ENCODE assay signal across 25 cellular contexts in the genomic region with DNA sequence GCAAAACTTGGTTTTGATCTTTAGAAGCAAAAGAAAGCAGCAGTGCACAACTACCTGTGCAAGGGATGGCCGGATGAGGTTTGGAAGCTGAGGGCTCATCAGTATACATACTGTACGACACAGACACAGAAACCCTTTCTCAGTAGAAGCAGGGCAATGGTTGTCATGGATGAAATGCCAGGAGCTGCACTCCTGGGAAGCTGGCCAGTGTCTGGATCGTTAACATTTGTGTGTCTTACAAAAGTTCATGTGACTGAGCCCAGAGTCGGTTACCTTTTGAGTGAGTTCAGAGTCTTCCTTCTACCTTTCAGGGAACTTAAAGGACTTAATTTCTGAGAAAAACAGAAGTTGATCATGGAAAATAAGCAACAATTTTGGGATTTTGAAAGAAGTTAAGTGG.
A peak's percentile ranks its signal among the peaks of the same experiment; 100 is the strongest.
DNase-seq lines count a peak whose midpoint lies in the region; ATAC-seq, FAIRE-seq and TF ChIP-seq lines count a peak whose summit lies in the region.
"Had no signal": no experiment of that assay in that cellular context is flagged by ENCODE, and none has a peak within 500 bp of the region (broad histone marks: within the 10 kb centered on the region; RNA-seq: fewer than 3 reads in every experiment).

No MANE protein-coding gene starts in this region.

- H3K27me3 ChIP-seq in SK-N-SH (ENCODE audit: insufficient read depth) (no peaks in the 10 kb centered on the region), GM12878 (replicated peaks in 1 of 2; ENCODE audit: control insufficient read depth in 2 of 2, insufficient read depth in 2 of 2, low read length in 1 of 2) (no peaks in the 10 kb centered on the region), right lobe of liver (no peaks in the 10 kb centered on the region), subcutaneous abdominal adipose tissue (ENCODE audit: control insufficient read depth in 5 of 5, insufficient read depth in 4 of 5, low read length in 5 of 5) (no peaks in the 10 kb centered on the region), MM.1S (replicated peaks; ENCODE audit: insufficient read depth, low read length) (no peaks in the 10 kb centered on the region)
- H3K27me3 ChIP-seq: BLaER1, ovary, stomach had no signal

- H3K9me2 ChIP-seq in SK-N-SH = no peaks in the 10 kb centered on the region
- H3K9me2 ChIP-seq in MM.1S (replicated peaks; ENCODE audit: insufficient read depth, low read length) = no peaks in the 10 kb centered on the region

- H3F3A ChIP-seq in SK-N-SH (replicated peaks; ENCODE audit: insufficient read depth) = peaks cover 7% of the 10 kb centered on the region
- no peaks in the 10 kb centered on the region for H3F3A ChIP-seq in MM.1S (ENCODE audit: insufficient read depth, low read length)

- TF ChIP-seq POLR2A in GM12878 (IDR thresholded peaks at IDR 0.05; ENCODE audit: low read depth, low read length) = no peak
- no peak for TF ChIP-seq POLR2A in right lobe of liver (IDR thresholded peaks at IDR 0.05)

- no peaks in the 10 kb centered on the region for H4K20me1 ChIP-seq in SK-N-SH (ENCODE audit: insufficient read depth)
- H4K20me1 ChIP-seq in GM12878 (ENCODE audit: control insufficient read depth, insufficient read depth) = no peaks in the 10 kb centered on the region
- no peaks in the 10 kb centered on the region for H4K20me1 ChIP-seq in MM.1S (ENCODE audit: insufficient read depth, low read length)
- H4K20me1 ChIP-seq: BLaER1 had no signal

- RAD21 ChIA-PET in GM12878 (lab: Charles Lee; ENCODE audit: unreplicated experiment) = interaction anchor here (1.4 kb wide), 1 partner anchor 297 kb away, joined by 3 read pairs; no protein-coding TSS in a partner anchor

- no peak overlapping the region for H3K4me3 ChIP-seq in SK-N-SH (ENCODE audit: low read depth in 2 of 2, low read length in 1 of 2)
- no peak overlapping the region for H3K4me3 ChIP-seq in GM12878
- H3K4me3 ChIP-seq in right lobe of liver = no peak overlapping the region
- H3K4me3 ChIP-seq in subcutaneous abdominal adipose tissue (ENCODE audit: low read depth in 1 of 5, low read length in 5 of 5) = no peak overlapping the region
- no peak overlapping the region for H3K4me3 ChIP-seq in MM.1S (ENCODE audit: low read length)
- H3K4me3 ChIP-seq: BLaER1, HAP-1, lower lobe of right lung, ovary, stomach had no signal

- H3K4me2 ChIP-seq in SK-N-SH (no peak overlapping the region), GM12878 (ENCODE audit: control insufficient read depth, insufficient read depth) (no peak overlapping the region), MM.1S (ENCODE audit: low read depth, low read length) (no peak overlapping the region)
- H3K4me2 ChIP-seq: BLaER1 had no signal

- CTCF ChIA-PET in SK-N-SH (lab: Yijun Ruan, JAX) = interaction anchor here (1.1 to 3.0 kb wide), 3 partner anchors 8 to 231 kb away, joined by 3 to 22 read pairs (median 6); partner anchors contain the start of gene APBB2
- CTCF ChIA-PET in GM12878 (lab: Yijun Ruan, JAX) = interaction anchor here (0.9 to 17.4 kb wide), 4 partner anchors 8 to 232 kb away, joined by 3 to 567 read pairs (median 12); partner anchors contain the start of gene APBB2

- WGBS in SK-N-SH (ENCODE audit: low lambda C conversion rate) = 78% methylated on average over 4 of the region's 4 CpGs
- 97% methylated on average over 4 of the region's 4 CpGs for WGBS in GM12878 (ENCODE audit: insufficient coverage, insufficient replicate concordance, low lambda C conversion rate, missing lambda C conversion rate)
- WGBS in right lobe of liver (ENCODE audit: insufficient coverage, low coverage, low lambda C conversion rate, missing lambda C conversion rate) = 24% methylated on average over 4 of the region's 4 CpGs

- H3K36me3 ChIP-seq in SK-N-SH (replicated peaks in 1 of 2; ENCODE audit: control insufficient read depth in 1 of 2, insufficient read depth in 2 of 2, low read length in 1 of 2) = peaks cover 0 to 26% of the 10 kb centered on the region in 2 experiments
- no peaks in the 10 kb centered on the region for H3K36me3 ChIP-seq in GM12878 (ENCODE audit: control insufficient read depth in 2 of 2, insufficient read depth in 2 of 2, low read length in 1 of 2)
- H3K36me3 ChIP-seq in right lobe of liver = no peaks in the 10 kb centered on the region
- H3K36me3 ChIP-seq in subcutaneous abdominal adipose tissue (ENCODE audit: control insufficient read depth in 5 of 5, insufficient read depth in 5 of 5, low read length in 5 of 5) = no peaks in the 10 kb centered on the region
- H3K36me3 ChIP-seq in MM.1S (replicated peaks; ENCODE audit: insufficient read depth, low read length) = no peaks in the 10 kb centered on the region
- H3K36me3 ChIP-seq: HAP-1, lower lobe of right lung, ovary, stomach had no signal

- no peaks in the 10 kb centered on the region for H3K9me3 ChIP-seq in SK-N-SH
- H3K9me3 ChIP-seq in GM12878 (replicated peaks; ENCODE audit: control insufficient read depth, insufficient read depth, low read length) = no peaks in the 10 kb centered on the region
- H3K9me3 ChIP-seq in right lobe of liver = no peaks in the 10 kb centered on the region
- peaks cover 0 to 3% (median 0%) of the 10 kb centered on the region in 5 donors for H3K9me3 ChIP-seq in subcutaneous abdominal adipose tissue (ENCODE audit: control insufficient read depth in 5 of 5, low read length in 5 of 5)
- no peaks in the 10 kb centered on the region for H3K9me3 ChIP-seq in MM.1S (replicated peaks; ENCODE audit: insufficient read depth, low read length)
- H3K9me3 ChIP-seq: HAP-1, lower lobe of right lung, ovary, stomach had no signal

- peak; percentile 50 for ATAC-seq in SK-N-SH treated with all-trans-retinoic acid at 6 μM for 48 hours
- no peak for ATAC-seq in GM12878
- ATAC-seq in right lobe of liver = peak; percentile 87 to 95 (median 91)
- ATAC-seq: lower lobe of right lung, T-cell had no signal

- FAIRE-seq in GM12878 (lab: Jason Lieb, UNC) = peak; percentile 77
- FAIRE-seq: A204.1, G401.6, GM12891, small intestine had no signal

- H2AFZ ChIP-seq in SK-N-SH (ENCODE audit: low read depth) = no peak overlapping the region
- H2AFZ ChIP-seq in GM12878 (ENCODE audit: control insufficient read depth, low read depth, low read length) = no peak overlapping the region
- H2AFZ ChIP-seq in MM.1S (ENCODE audit: low read length) = no peak overlapping the region

- TF ChIP-seq CTCF in SK-N-SH (IDR thresholded peaks at IDR 0.05) = no peak
- TF ChIP-seq CTCF in GM12878 (IDR thresholded peaks at IDR 0.05 in 2 of 3, conservative IDR thresholded peaks at IDR 0.05 in 1 of 3; ENCODE audit: control insufficient read depth in 2 of 3, extremely low read depth in 1 of 3, insufficient read depth in 1 of 3, low read depth in 3 of 3, low read length in 3 of 3) = no peak
- no peak for TF ChIP-seq CTCF in right lobe of liver (IDR thresholded peaks at IDR 0.05)
- TF ChIP-seq CTCF in MM.1S (IDR thresholded peaks at IDR 0.05; ENCODE audit: low read length) = no peak

- SMC1A ChIA-PET in GM12878 (lab: Charles Lee; ENCODE audit: uncharacterized antibody, unreplicated experiment) = interaction anchor here (0.8 to 3.1 kb wide), 7 partner anchors 31 to 230 kb away, joined by 3 to 7 read pairs (median 5); partner anchors contain the start of gene APBB2

- H3K27ac ChIP-seq in SK-N-SH (ENCODE audit: low read depth in 2 of 2, low read length in 1 of 2) (no peak overlapping the region), GM12878 (ENCODE audit: control insufficient read depth, insufficient read depth) (no peak overlapping the region), right lobe of liver (peak overlapping the region in 1 of 3 donors; percentile 68), subcutaneous abdominal adipose tissue (ENCODE audit: low read depth, low read length) (peak overlapping the region; percentile 37), MM.1S (ENCODE audit: low read length) (no peak overlapping the region)
- H3K27ac ChIP-seq: BLaER1, lower lobe of right lung, ovary, stomach had no signal

- TF ChIP-seq EP300 in SK-N-SH (IDR thresholded peaks at IDR 0.05; ENCODE audit: borderline replicate concordance in 1 of 2, low read depth in 1 of 2, low read length in 1 of 2) (no peak), GM12878 (IDR thresholded peaks at IDR 0.05; ENCODE audit: borderline replicate concordance in 1 of 2, control insufficient read depth in 1 of 2, low read depth in 2 of 2, low read length in 2 of 2) (no peak)

- POLR2A ChIA-PET in SK-N-SH (lab: Yijun Ruan, JAX) = no interaction called here
- POLR2A ChIA-PET in GM12878 (lab: Charles Lee) = no interaction called here

- H3K4me1 ChIP-seq in SK-N-SH (ENCODE audit: control insufficient read depth in 1 of 2, insufficient read depth in 2 of 2, low read depth in 1 of 2, low read length in 1 of 2) = peaks cover 0 to 6% of the 10 kb centered on the region in 2 experiments; a peak in 2 of 4 replicates
- H3K4me1 ChIP-seq in GM12878 (ENCODE audit: control insufficient read depth, insufficient read depth, low read length) = no peaks in the 10 kb centered on the region
- peaks cover 0 to 31% (median 11%) of the 10 kb centered on the region in 4 donors for H3K4me1 ChIP-seq in right lobe of liver
- H3K4me1 ChIP-seq in subcutaneous abdominal adipose tissue (ENCODE audit: control insufficient read depth in 5 of 5, insufficient read depth in 5 of 5, low read length in 5 of 5) = peaks cover 2 to 26% (median 14%) of the 10 kb centered on the region in 5 donors
- H3K4me1 ChIP-seq in MM.1S (ENCODE audit: low read length) = no peaks in the 10 kb centered on the region
- H3K4me1 ChIP-seq: BLaER1, HAP-1, lower lobe of right lung had no signal

- intact Hi-C loops in GM12878 (cut with micrococcal nuclease; ENCODE audit: unreplicated experiment) (no loop called here), right lobe of liver (cut with DNase I) (no loop called here)

- DNase-seq in SK-N-SH = no peak
- DNase-seq in GM12878 (ENCODE audit: low read depth, low spot score) = no peak
- peak; percentile 50 to 81 (median 74) for DNase-seq in right lobe of liver
- DNase-seq in activated CD4-positive, alpha-beta T cell treated with anti-CD3 and anti-CD28 coated beads for 4 hours = no peak
- DNase-seq in RKO (ENCODE audit: low spot score) = no peak
- DNase-seq in MM.1S = no peak
- DNase-seq: activated CD4-positive, alpha-beta T cell treated with anti-CD3 and anti-CD28 coated beads, Interleukin-2, amount 50 U/mL, for 48 hours; activated gamma-delta T cell treated with Interleukin-2 at 50 U/mL for 16 hours; Calu3; glutamatergic neuron; lower lobe of right lung; NCI-H187 treated with DMSO at 0.1 percent for 48 hours; NCI-H446; small intestine; stimulated activated CD4-positive, alpha-beta T cell treated with anti-CD3 and anti-CD28 coated beads, Interleukin-4, amount 100 ng/mL, for 1 hour; stomach; T-cell had no signal

- H3K79me2 ChIP-seq in SK-N-SH (ENCODE audit: insufficient read depth) = peaks cover 71% of the 10 kb centered on the region; the same call in 1 of the 2 replicates
- no peaks in the 10 kb centered on the region for H3K79me2 ChIP-seq in GM12878 (ENCODE audit: control insufficient read depth, insufficient read depth, low read length)
- no peaks in the 10 kb centered on the region for H3K79me2 ChIP-seq in MM.1S (ENCODE audit: low read length)

- in situ Hi-C loops in GM12878 (cut with MboI) = no loop called here

- BruUV-seq in GM12878 (replicated peaks; lab: Mats Ljungman, UMichigan) = no TSS peak

- H3K9ac ChIP-seq in SK-N-SH (no peak overlapping the region), GM12878 (ENCODE audit: control insufficient read depth, insufficient read depth, low read length) (no peak overlapping the region), subcutaneous abdominal adipose tissue (ENCODE audit: low read length in 5 of 5) (peak overlapping the region in 1 of 5 donors; percentile 35), MM.1S (ENCODE audit: low read length) (no peak overlapping the region)
- H3K9ac ChIP-seq: BLaER1 had no signal

- TF ChIP-seq RAD21 in SK-N-SH (IDR thresholded peaks at IDR 0.05; ENCODE audit: low read length) (no peak), GM12878 (IDR thresholded peaks at IDR 0.05; ENCODE audit: insufficient read depth, low read depth, low read length) (no peak)

Comparison
In these comparisons a context has a peak if more than half of its experiments do, and no peak if none do; other contexts are left out.
1. DNase-seq: peak in right lobe of liver (3 of 3); none in SK-N-SH (single experiment), GM12878 (single experiment), activated CD4-positive, alpha-beta T cell treated with anti-CD3 and anti-CD28 coated beads for 4 hours (0 of 2), RKO (single experiment) and MM.1S (single experiment).